ENCODE assay signal across 1 cellular context in the genomic region with DNA sequence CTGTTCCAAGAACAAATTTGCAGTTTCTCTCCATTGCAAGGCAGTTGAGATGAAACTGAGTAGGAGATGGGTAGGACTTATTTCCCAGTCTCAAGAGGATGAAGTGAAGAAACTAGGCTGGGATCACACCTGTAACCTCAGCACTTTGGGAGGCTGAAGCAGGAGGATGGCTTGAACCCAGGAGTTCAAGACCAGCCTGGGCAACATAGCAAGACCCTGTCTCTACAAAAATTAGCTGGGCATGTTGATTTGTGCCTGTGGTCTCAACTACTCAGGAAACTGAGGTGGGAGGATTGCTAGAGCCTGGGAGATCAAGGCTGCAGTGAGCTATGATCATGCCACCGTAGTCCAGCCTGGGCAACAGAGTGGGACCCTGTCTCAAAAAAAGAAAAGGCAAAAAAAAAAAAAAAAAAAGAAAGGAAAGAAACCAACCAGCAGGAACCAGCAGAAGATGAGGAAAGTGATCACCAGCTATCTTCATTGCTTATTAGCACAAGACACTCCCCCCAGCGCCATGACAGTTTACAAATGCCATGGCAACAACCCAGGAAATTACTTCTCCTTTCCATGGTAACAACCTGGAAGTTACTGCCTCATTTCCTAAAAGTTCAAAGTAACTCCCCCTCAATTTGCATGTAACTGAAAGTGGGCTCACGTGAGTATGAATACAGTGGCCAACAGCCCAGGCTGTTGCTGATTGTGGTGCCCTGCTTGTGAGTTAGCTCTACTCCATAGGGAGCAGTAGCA.
A peak's percentile ranks its signal among the peaks of the same experiment; 100 is the strongest.
TF ChIP-seq lines count a peak whose summit lies in the region.

No MANE protein-coding gene starts in this region.

TF ChIP-seq in K562, 482 proteins besides CTCF, POLR2A, EP300 and RAD21 (continues in another document):
- no peak for TF ChIP-seq ZEB2 (IDR thresholded peaks at IDR 0.05)
- TF ChIP-seq HCFC1 (IDR thresholded peaks at IDR 0.05; ENCODE audit: low read depth, low read length), result peak; percentile 68
- TF ChIP-seq, protein P1, sequence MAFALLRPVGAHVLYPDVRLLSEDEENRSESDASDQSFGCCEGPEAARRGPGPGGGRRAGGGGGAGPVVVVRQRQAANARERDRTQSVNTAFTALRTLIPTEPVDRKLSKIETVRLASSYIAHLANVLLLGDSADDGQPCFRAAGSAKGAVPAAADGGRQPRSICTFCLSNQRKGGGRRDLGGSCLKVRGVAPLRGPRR (CRISPR knock-in tag; IDR thresholded peaks at IDR 0.05), result no peak
- TF ChIP-seq, protein P2, sequence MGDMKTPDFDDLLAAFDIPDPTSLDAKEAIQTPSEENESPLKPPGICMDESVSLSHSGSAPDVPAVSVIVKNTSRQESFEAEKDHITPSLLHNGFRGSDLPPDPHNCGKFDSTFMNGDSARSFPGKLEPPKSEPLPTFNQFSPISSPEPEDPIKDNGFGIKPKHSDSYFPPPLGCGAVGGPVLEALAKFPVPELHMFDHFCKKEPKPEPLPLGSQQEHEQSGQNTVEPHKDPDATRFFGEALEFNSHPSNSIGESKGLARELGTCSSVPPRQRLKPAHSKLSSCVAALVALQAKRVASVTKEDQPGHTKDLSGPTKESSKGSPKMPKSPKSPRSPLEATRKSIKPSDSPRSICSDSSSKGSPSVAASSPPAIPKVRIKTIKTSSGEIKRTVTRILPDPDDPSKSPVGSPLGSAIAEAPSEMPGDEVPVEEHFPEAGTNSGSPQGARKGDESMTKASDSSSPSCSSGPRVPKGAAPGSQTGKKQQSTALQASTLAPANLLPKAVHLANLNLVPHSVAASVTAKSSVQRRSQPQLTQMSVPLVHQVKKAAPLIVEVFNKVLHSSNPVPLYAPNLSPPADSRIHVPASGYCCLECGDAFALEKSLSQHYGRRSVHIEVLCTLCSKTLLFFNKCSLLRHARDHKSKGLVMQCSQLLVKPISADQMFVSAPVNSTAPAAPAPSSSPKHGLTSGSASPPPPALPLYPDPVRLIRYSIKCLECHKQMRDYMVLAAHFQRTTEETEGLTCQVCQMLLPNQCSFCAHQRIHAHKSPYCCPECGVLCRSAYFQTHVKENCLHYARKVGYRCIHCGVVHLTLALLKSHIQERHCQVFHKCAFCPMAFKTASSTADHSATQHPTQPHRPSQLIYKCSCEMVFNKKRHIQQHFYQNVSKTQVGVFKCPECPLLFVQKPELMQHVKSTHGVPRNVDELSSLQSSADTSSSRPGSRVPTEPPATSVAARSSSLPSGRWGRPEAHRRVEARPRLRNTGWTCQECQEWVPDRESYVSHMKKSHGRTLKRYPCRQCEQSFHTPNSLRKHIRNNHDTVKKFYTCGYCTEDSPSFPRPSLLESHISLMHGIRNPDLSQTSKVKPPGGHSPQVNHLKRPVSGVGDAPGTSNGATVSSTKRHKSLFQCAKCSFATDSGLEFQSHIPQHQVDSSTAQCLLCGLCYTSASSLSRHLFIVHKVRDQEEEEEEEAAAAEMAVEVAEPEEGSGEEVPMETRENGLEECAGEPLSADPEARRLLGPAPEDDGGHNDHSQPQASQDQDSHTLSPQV (IDR thresholded peaks at IDR 0.05), result 0 out of 2 replicates have a peak, but pooled peaks have one; percentile 46
- TF ChIP-seq, protein P3, sequence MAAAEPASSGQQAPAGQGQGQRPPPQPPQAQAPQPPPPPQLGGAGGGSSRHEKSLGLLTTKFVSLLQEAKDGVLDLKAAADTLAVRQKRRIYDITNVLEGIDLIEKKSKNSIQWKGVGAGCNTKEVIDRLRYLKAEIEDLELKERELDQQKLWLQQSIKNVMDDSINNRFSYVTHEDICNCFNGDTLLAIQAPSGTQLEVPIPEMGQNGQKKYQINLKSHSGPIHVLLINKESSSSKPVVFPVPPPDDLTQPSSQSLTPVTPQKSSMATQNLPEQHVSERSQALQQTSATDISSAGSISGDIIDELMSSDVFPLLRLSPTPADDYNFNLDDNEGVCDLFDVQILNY (CRISPR knock-in tag; IDR thresholded peaks at IDR 0.05), result no peak
- TF ChIP-seq MCM7 (IDR thresholded peaks at IDR 0.05), result no peak
- TF ChIP-seq MYBL2 (IDR thresholded peaks at IDR 0.05; ENCODE audit: low read depth), result peak; percentile 79
- no peak for TF ChIP-seq MYBL2 (CRISPR knock-in tag; IDR thresholded peaks at IDR 0.05; ENCODE audit: borderline replicate concordance)
- TF ChIP-seq, protein P4, sequence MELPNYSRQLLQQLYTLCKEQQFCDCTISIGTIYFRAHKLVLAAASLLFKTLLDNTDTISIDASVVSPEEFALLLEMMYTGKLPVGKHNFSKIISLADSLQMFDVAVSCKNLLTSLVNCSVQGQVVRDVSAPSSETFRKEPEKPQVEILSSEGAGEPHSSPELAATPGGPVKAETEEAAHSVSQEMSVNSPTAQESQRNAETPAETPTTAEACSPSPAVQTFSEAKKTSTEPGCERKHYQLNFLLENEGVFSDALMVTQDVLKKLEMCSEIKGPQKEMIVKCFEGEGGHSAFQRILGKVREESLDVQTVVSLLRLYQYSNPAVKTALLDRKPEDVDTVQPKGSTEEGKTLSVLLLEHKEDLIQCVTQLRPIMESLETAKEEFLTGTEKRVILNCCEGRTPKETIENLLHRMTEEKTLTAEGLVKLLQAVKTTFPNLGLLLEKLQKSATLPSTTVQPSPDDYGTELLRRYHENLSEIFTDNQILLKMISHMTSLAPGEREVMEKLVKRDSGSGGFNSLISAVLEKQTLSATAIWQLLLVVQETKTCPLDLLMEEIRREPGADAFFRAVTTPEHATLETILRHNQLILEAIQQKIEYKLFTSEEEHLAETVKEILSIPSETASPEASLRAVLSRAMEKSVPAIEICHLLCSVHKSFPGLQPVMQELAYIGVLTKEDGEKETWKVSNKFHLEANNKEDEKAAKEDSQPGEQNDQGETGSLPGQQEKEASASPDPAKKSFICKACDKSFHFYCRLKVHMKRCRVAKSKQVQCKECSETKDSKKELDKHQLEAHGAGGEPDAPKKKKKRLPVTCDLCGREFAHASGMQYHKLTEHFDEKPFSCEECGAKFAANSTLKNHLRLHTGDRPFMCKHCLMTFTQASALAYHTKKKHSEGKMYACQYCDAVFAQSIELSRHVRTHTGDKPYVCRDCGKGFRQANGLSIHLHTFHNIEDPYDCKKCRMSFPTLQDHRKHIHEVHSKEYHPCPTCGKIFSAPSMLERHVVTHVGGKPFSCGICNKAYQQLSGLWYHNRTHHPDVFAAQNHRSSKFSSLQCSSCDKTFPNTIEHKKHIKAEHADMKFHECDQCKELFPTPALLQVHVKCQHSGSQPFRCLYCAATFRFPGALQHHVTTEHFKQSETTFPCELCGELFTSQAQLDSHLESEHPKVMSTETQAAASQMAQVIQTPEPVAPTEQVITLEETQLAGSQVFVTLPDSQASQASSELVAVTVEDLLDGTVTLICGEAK (IDR thresholded peaks at IDR 0.05), result peak; percentile 93
- TF ChIP-seq, protein P4 (CRISPR knock-in tag; IDR thresholded peaks at IDR 0.05), result no peak
- TF ChIP-seq SIN3A (IDR thresholded peaks at IDR 0.05; ENCODE audit: borderline replicate concordance in 2 of 2, control insufficient read depth in 1 of 2, low read depth in 2 of 2, low read length in 2 of 2), result peak; percentile 55 to 90; a peak in 3 of 4 replicates
- TF ChIP-seq KLF13 (tag; IDR thresholded peaks at IDR 0.05; ENCODE audit: borderline replicate concordance, low read depth), result no peak
- TF ChIP-seq GABPA (tag; conservative IDR thresholded peaks at IDR 0.05; ENCODE audit: low read depth), result peak; percentile 93
- no peak for TF ChIP-seq BCL6 (CRISPR knock-in tag; IDR thresholded peaks at IDR 0.05)
- TF ChIP-seq CHD4 (IDR thresholded peaks at IDR 0.05; ENCODE audit: insufficient read depth, insufficient replicate concordance, low read depth, low read length, poor library complexity, severe bottlenecking), result no peak
- peak; percentile 86 for TF ChIP-seq NR2C2 (CRISPR knock-in tag; IDR thresholded peaks at IDR 0.05)
- TF ChIP-seq NR2C2 (tag; IDR thresholded peaks at IDR 0.05), result peak; percentile 99
- TF ChIP-seq MXI1 (IDR thresholded peaks at IDR 0.05; ENCODE audit: low read depth, low read length), result peak; percentile 97
- TF ChIP-seq RAD51 (IDR thresholded peaks at IDR 0.05; ENCODE audit: borderline replicate concordance, low read depth), result peak; percentile 30; the same call in 1 of the 2 replicates
- TF ChIP-seq, protein P5, sequence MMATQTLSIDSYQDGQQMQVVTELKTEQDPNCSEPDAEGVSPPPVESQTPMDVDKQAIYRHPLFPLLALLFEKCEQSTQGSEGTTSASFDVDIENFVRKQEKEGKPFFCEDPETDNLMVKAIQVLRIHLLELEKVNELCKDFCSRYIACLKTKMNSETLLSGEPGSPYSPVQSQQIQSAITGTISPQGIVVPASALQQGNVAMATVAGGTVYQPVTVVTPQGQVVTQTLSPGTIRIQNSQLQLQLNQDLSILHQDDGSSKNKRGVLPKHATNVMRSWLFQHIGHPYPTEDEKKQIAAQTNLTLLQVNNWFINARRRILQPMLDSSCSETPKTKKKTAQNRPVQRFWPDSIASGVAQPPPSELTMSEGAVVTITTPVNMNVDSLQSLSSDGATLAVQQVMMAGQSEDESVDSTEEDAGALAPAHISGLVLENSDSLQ (IDR thresholded peaks at IDR 0.05), result peak; percentile 30
- TF ChIP-seq RNF2 (IDR thresholded peaks at IDR 0.05), result 0 out of 2 replicates have a peak, but pooled peaks have one; percentile 16
- 0 out of 2 replicates have a peak, but pooled peaks have one; percentile 4 for TF ChIP-seq MYC (IDR thresholded peaks at IDR 0.05; ENCODE audit: low read depth, low read length)
- TF ChIP-seq MYC (CRISPR knock-in tag; IDR thresholded peaks at IDR 0.05; ENCODE audit: borderline replicate concordance, low read depth), result no peak
- peak; percentile 80 for TF ChIP-seq TBP (optimal IDR thresholded peaks at IDR 0.05; ENCODE audit: low read depth, low read length)
- TF ChIP-seq, protein P6, sequence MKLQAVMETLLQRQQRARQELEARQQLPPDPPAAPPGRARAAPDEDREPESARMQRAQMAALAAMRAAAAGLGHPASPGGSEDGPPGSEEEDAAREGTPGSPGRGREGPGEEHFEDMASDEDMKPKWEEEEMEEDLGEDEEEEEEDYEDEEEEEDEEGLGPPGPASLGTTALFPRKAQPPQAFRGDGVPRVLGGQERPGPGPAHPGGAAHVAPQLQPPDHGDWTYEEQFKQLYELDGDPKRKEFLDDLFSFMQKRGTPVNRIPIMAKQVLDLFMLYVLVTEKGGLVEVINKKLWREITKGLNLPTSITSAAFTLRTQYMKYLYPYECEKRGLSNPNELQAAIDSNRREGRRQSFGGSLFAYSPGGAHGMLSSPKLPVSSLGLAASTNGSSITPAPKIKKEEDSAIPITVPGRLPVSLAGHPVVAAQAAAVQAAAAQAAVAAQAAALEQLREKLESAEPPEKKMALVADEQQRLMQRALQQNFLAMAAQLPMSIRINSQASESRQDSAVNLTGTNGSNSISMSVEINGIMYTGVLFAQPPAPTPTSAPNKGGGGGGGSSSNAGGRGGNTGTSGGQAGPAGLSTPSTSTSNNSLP (IDR thresholded peaks at IDR 0.05; ENCODE audit: borderline replicate concordance, low read depth, low read length), result 0 out of 2 replicates have a peak, but pooled peaks have one; percentile 21
- TF ChIP-seq ATF7 (IDR thresholded peaks at IDR 0.05), result peak; percentile 40; the same call in 1 of the 2 replicates
- no peak for TF ChIP-seq BCOR (IDR thresholded peaks at IDR 0.05)
- peak; percentile 54 to 94 (median 71) for TF ChIP-seq YY1 (IDR thresholded peaks at IDR 0.05; ENCODE audit: borderline replicate concordance in 1 of 3, control insufficient read depth in 1 of 3, extremely low read depth in 1 of 3, insufficient read depth in 3 of 3, insufficient read length in 1 of 3, insufficient replicate concordance in 2 of 3, low read depth in 1 of 3, low read length in 2 of 3)
- TF ChIP-seq, protein P7, sequence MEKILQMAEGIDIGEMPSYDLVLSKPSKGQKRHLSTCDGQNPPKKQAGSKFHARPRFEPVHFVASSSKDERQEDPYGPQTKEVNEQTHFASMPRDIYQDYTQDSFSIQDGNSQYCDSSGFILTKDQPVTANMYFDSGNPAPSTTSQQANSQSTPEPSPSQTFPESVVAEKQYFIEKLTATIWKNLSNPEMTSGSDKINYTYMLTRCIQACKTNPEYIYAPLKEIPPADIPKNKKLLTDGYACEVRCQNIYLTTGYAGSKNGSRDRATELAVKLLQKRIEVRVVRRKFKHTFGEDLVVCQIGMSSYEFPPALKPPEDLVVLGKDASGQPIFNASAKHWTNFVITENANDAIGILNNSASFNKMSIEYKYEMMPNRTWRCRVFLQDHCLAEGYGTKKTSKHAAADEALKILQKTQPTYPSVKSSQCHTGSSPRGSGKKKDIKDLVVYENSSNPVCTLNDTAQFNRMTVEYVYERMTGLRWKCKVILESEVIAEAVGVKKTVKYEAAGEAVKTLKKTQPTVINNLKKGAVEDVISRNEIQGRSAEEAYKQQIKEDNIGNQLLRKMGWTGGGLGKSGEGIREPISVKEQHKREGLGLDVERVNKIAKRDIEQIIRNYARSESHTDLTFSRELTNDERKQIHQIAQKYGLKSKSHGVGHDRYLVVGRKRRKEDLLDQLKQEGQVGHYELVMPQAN (IDR thresholded peaks at IDR 0.05; ENCODE audit: borderline replicate concordance), result peak; percentile 33; the same call in 1 of the 2 replicates
- peak; percentile 98 for TF ChIP-seq BHLHE40 (IDR thresholded peaks at IDR 0.05; ENCODE audit: low read length)
